Comparison of ENCODE assay signal across 11 cellular contexts in genomic region chr17:50199211-50199633, GRCh38. TPM values are rescaled to one million over a fixed set of nuclear protein-coding genes. Genes with fewer than 3 reads are reported as not detected.
DNase-seq lines count a peak whose midpoint lies in the region; ATAC-seq and TF ChIP-seq lines count a peak whose summit lies in the region.
"Had no signal": no experiment of that assay in that cellular context is flagged by ENCODE, and none has a peak within 500 bp of the region (broad histone marks: within the 10 kb centered on the region; RNA-seq: fewer than 3 reads in every experiment).

No MANE protein-coding gene starts in this region.

- POLR2A ChIA-PET in CD8-positive, alpha-beta memory T cell (lab: Charles Lee), result no interaction called here
- POLR2A ChIA-PET in WTC11 (lab: Charles Lee), result interaction anchor here (0.7 to 1.5 kb wide), 2 partner anchors 21 to 37 kb away, joined by 3 to 5 read pairs; no protein-coding TSS in a partner anchor

- H3K36me3 Mint-ChIP-seq in CD8-positive, alpha-beta memory T cell, result no peaks in the 10 kb centered on the region
- H3K36me3 Mint-ChIP-seq in WTC11, result no peaks in the 10 kb centered on the region; the same call in 1 of the 2 replicates
- no peaks in the 10 kb centered on the region for H3K36me3 Mint-ChIP-seq in activated T-cell treated with anti-CD3 and anti-CD28 coated beads, Interleukin-2, amount 50 U/mL, for 72 hours (ENCODE audit: insufficient read depth in 2 of 2)
- no peaks in the 10 kb centered on the region for H3K36me3 Mint-ChIP-seq in activated naive CD4-positive, alpha-beta T cell treated with anti-CD3 and anti-CD28 coated beads for 36 hours (ENCODE audit: low read depth)
- H3K36me3 Mint-ChIP-seq: natural killer cell treated with Interleukin-12 subunit alpha and Interleukin-12 subunit beta and Interleukin-15 and Interleukin-18, amount 100 ng/mL, for 72 hours had no signal

- TF ChIP-seq CTCF in WTC11 (IDR thresholded peaks at IDR 0.05) (no peak), left ventricle myocardium inferior (IDR thresholded peaks at IDR 0.05; ENCODE audit: borderline replicate concordance) (no peak), retinal pigment epithelial cell (conservative IDR thresholded peaks at IDR 0.05; ENCODE audit: low read depth, low read length) (no peak)

- DNase-seq in CD8-positive, alpha-beta memory T cell, result no peak
- DNase-seq in WTC11 (ENCODE audit: low spot score) (no peak), left ventricle myocardium inferior (peak; percentile 18), retinal pigment epithelial cell (ENCODE audit: low read depth) (no peak), pons (ENCODE audit: low spot score) (no peak)
- DNase-seq in activated T-cell treated with anti-CD3 and anti-CD28 coated beads, Interleukin-2, amount 50 U/mL, for 72 hours, result no peak
- DNase-seq in activated naive CD4-positive, alpha-beta T cell treated with anti-CD3 and anti-CD28 coated beads for 36 hours, result no peak
- DNase-seq: NCI-H524 treated with DMSO at 0.1 percent for 48 hours had no signal

- peak overlapping the region in 5 of 8 donors; percentile 43 to 97 (median 78) for H3K27ac Mint-ChIP-seq in CD8-positive, alpha-beta memory T cell
- no peak overlapping the region for H3K27ac Mint-ChIP-seq in WTC11
- H3K27ac Mint-ChIP-seq in activated T-cell treated with anti-CD3 and anti-CD28 coated beads, Interleukin-2, amount 50 U/mL, for 72 hours, result no peak overlapping the region
- no peak overlapping the region for H3K27ac Mint-ChIP-seq in activated naive CD4-positive, alpha-beta T cell treated with anti-CD3 and anti-CD28 coated beads for 36 hours
- H3K27ac Mint-ChIP-seq: natural killer cell treated with Interleukin-12 subunit alpha and Interleukin-12 subunit beta and Interleukin-15 and Interleukin-18, amount 100 ng/mL, for 72 hours had no signal

- peaks cover 17% of the 10 kb centered on the region for H3K4me1 ChIP-seq in CD8-positive, alpha-beta memory T cell (ENCODE audit: insufficient read depth, low read length)
- peaks cover 42% of the 10 kb centered on the region for H3K4me1 ChIP-seq in left ventricle myocardium inferior

- H3K36me3 ChIP-seq in CD8-positive, alpha-beta memory T cell (ENCODE audit: insufficient read depth, low read length), result no peaks in the 10 kb centered on the region
- peaks cover 38% of the 10 kb centered on the region for H3K36me3 ChIP-seq in left ventricle myocardium inferior

- intact Hi-C loops in left ventricle myocardium inferior (cut with micrococcal nuclease), result no loop called here
- intact Hi-C loops in activated naive CD4-positive, alpha-beta T cell treated with anti-CD3 and anti-CD28 coated beads for 36 hours (cut with micrococcal nuclease), result no loop called here

- no peak for ATAC-seq in WTC11
- ATAC-seq in activated T-cell treated with anti-CD3 and anti-CD28 coated beads, Interleukin-2, amount 50 U/mL, for 72 hours (replicated peaks in 1 of 2), result no peak
- ATAC-seq in GM21390 (IDR thresholded peaks at IDR 0.05; ENCODE audit: unreplicated experiment), result no peak
- ATAC-seq: natural killer cell treated with Interleukin-12 subunit alpha and Interleukin-12 subunit beta and Interleukin-15 and Interleukin-18, amount 100 ng/mL, for 72 hours had no signal

- no peak overlapping the region for H3K4me3 ChIP-seq in CD8-positive, alpha-beta memory T cell (ENCODE audit: low read length)
- peak overlapping the region; percentile 72 for H3K4me3 ChIP-seq in left ventricle myocardium inferior
- peak overlapping the region; percentile 15 for H3K4me3 ChIP-seq in retinal pigment epithelial cell (ENCODE audit: low read length)

- peaks cover 38 to 39% of the 10 kb centered on the region in 2 donors for H3K27me3 Mint-ChIP-seq in CD8-positive, alpha-beta memory T cell
- peaks cover 41% of the 10 kb centered on the region for H3K27me3 Mint-ChIP-seq in WTC11 (ENCODE audit: low read depth)
- peaks cover 38% of the 10 kb centered on the region for H3K27me3 Mint-ChIP-seq in activated T-cell treated with anti-CD3 and anti-CD28 coated beads, Interleukin-2, amount 50 U/mL, for 72 hours (ENCODE audit: low read depth)
- peaks cover 27% of the 10 kb centered on the region for H3K27me3 Mint-ChIP-seq in activated naive CD4-positive, alpha-beta T cell treated with anti-CD3 and anti-CD28 coated beads for 36 hours (ENCODE audit: low read depth)

- H3K9me3 Mint-ChIP-seq in CD8-positive, alpha-beta memory T cell, result no peaks in the 10 kb centered on the region
- H3K9me3 Mint-ChIP-seq in WTC11, result no peaks in the 10 kb centered on the region
- H3K9me3 Mint-ChIP-seq in activated T-cell treated with anti-CD3 and anti-CD28 coated beads, Interleukin-2, amount 50 U/mL, for 72 hours, result no peaks in the 10 kb centered on the region
- no peaks in the 10 kb centered on the region for H3K9me3 Mint-ChIP-seq in activated naive CD4-positive, alpha-beta T cell treated with anti-CD3 and anti-CD28 coated beads for 36 hours
- H3K9me3 Mint-ChIP-seq: activated CD4-positive, alpha-beta T cell treated with anti-CD3 and anti-CD28 coated beads, Interleukin-2, amount 10 ng/mL, durations not matched to agents 7 days and 5 days; natural killer cell treated with Interleukin-12 subunit alpha and Interleukin-12 subunit beta and Interleukin-15 and Interleukin-18, amount 100 ng/mL, for 72 hours had no signal

- H3K4me1 Mint-ChIP-seq in CD8-positive, alpha-beta memory T cell, result peaks cover 16 to 29% (median 16%) of the 10 kb centered on the region in 3 donors
- peaks cover 16% of the 10 kb centered on the region for H3K4me1 Mint-ChIP-seq in WTC11
- H3K4me1 Mint-ChIP-seq in activated T-cell treated with anti-CD3 and anti-CD28 coated beads, Interleukin-2, amount 50 U/mL, for 72 hours (ENCODE audit: low read depth), result peaks cover 18% of the 10 kb centered on the region
- H3K4me1 Mint-ChIP-seq in activated naive CD4-positive, alpha-beta T cell treated with anti-CD3 and anti-CD28 coated beads for 36 hours (ENCODE audit: low read depth), result peaks cover 17% of the 10 kb centered on the region

- CTCF ChIA-PET in CD8-positive, alpha-beta memory T cell (lab: Charles Lee), result interaction anchor here (1.2 to 4.2 kb wide), 8 partner anchors 23 to 105 kb away, joined by 3 to 82 read pairs (median 7); partner anchors contain the start of genes PDK2 and TMEM92
- CTCF ChIA-PET in WTC11 (lab: Charles Lee), result interaction anchor here (0.7 to 15.3 kb wide), 26 partner anchors 13 to 280 kb away, joined by 3 to 514 read pairs (median 16); partner anchors contain the start of genes ITGA3, LRRC59, PPP1R9B and SAMD14
- CTCF ChIA-PET in activated naive CD4-positive, alpha-beta T cell treated with anti-CD3 and anti-CD28 coated beads for 36 hours (lab: Charles Lee), result interaction anchor here (1.3 to 7.5 kb wide), 9 partner anchors 11 to 134 kb away, joined by 5 to 225 read pairs (median 11); partner anchors contain the start of gene TMEM92

- peaks cover 25% of the 10 kb centered on the region for H3K27me3 ChIP-seq in CD8-positive, alpha-beta memory T cell (ENCODE audit: insufficient read depth, low read length, poor library complexity, severe bottlenecking)
- H3K27me3 ChIP-seq in left ventricle myocardium inferior (ENCODE audit: low read depth), result peaks cover 47% of the 10 kb centered on the region

- H3K27ac ChIP-seq in CD8-positive, alpha-beta memory T cell (ENCODE audit: low read depth, low read length), result no peak overlapping the region
- H3K27ac ChIP-seq in left ventricle myocardium inferior (replicated peaks), result peak overlapping the region; percentile 88

- H3K4me3 Mint-ChIP-seq in CD8-positive, alpha-beta memory T cell, result peak overlapping the region in 1 of 7 donors; percentile 35
- H3K4me3 Mint-ChIP-seq in WTC11, result peak overlapping the region; percentile 86
- peak overlapping the region in 1 of 2 donors; percentile 44 for H3K4me3 Mint-ChIP-seq in activated T-cell treated with anti-CD3 and anti-CD28 coated beads, Interleukin-2, amount 50 U/mL, for 72 hours
- H3K4me3 Mint-ChIP-seq in activated naive CD4-positive, alpha-beta T cell treated with anti-CD3 and anti-CD28 coated beads for 36 hours, result no peak overlapping the region

- no peaks in the 10 kb centered on the region for H3K9me3 ChIP-seq in CD8-positive, alpha-beta memory T cell (ENCODE audit: low read length)
- no peaks in the 10 kb centered on the region for H3K9me3 ChIP-seq in left ventricle myocardium inferior (replicated peaks)

RNA-seq across cellular contexts. Expression of gene COL1A1, which starts 2.2 kb away (rescaled TPM):
- under 1 TPM; 0.39 to 0.42 TPM for total RNA-seq in CD8-positive, alpha-beta memory T cell
- not detected for polyA plus RNA-seq in CD8-positive, alpha-beta memory T cell
- total RNA-seq in WTC11 (2021) (46.1 to 52.1 TPM (median 50.4 TPM) in 3 replicates), left ventricle myocardium inferior (45.8 TPM)
- total RNA-seq in activated T-cell treated with anti-CD3 and anti-CD28 coated beads, Interleukin-2, amount 50 U/mL, for 72 hours, result 10 to 100 TPM in 1 of 2 donors, 1 to 10 TPM in 1; 9.8 to 10.3 TPM
- 1 to 10 TPM in 1 of 2 experiments, under 1 TPM in 1; 0.95 to 1.7 TPM for total RNA-seq in activated naive CD4-positive, alpha-beta T cell treated with anti-CD3 and anti-CD28 coated beads for 36 hours

RNA-seq across cellular contexts. Expression of gene SGCA, which starts 33.4 kb away (rescaled TPM):
- total RNA-seq in CD8-positive, alpha-beta memory T cell, result under 1 TPM in 1 of 2 experiments, not detected in 1; 0.31 TPM
- polyA plus RNA-seq in CD8-positive, alpha-beta memory T cell, result not detected
- total RNA-seq in WTC11 (2021) (0.39 to 1.0 TPM in 2 of 3 replicates, not detected in the other), left ventricle myocardium inferior (137 TPM)
- 1 to 10 TPM; 1.7 to 2.3 TPM for total RNA-seq in activated T-cell treated with anti-CD3 and anti-CD28 coated beads, Interleukin-2, amount 50 U/mL, for 72 hours
- under 1 TPM in 1 of 2 experiments, not detected in 1; 0.14 TPM for total RNA-seq in activated naive CD4-positive, alpha-beta T cell treated with anti-CD3 and anti-CD28 coated beads for 36 hours
- total RNA-seq: activated CD4-positive, alpha-beta T cell treated with anti-CD3 and anti-CD28 coated beads, Interleukin-2, amount 10 ng/mL, durations not matched to agents 7 days and 5 days had no signal

RNA-seq across cellular contexts. Expression of gene PPP1R9B, which starts 48.7 kb away (rescaled TPM):
- total RNA-seq in CD8-positive, alpha-beta memory T cell, result 10 to 100 TPM; 86.9 to 89.0 TPM
- 1.7 TPM for polyA plus RNA-seq in CD8-positive, alpha-beta memory T cell
- total RNA-seq in WTC11 (2021) (20.4 to 21.7 TPM (median 20.6 TPM) in 3 replicates), left ventricle myocardium inferior (33.0 TPM)
- 100 to 1,000 TPM; 111 to 128 TPM for total RNA-seq in activated T-cell treated with anti-CD3 and anti-CD28 coated beads, Interleukin-2, amount 50 U/mL, for 72 hours
- total RNA-seq in activated naive CD4-positive, alpha-beta T cell treated with anti-CD3 and anti-CD28 coated beads for 36 hours, result 10 to 100 TPM; 67.7 TPM

Comparison
In these comparisons a context has a peak if more than half of its experiments do, and no peak if none do; other contexts are left out.
1. H3K27ac Mint-ChIP-seq: peak in CD8-positive, alpha-beta memory T cell (5 of 8); none in WTC11 (single experiment), activated T-cell treated with anti-CD3 and anti-CD28 coated beads, Interleukin-2, amount 50 U/mL, for 72 hours (single experiment) and activated naive CD4-positive, alpha-beta T cell treated with anti-CD3 and anti-CD28 coated beads for 36 hours (single experiment).
2. RNA of gene SGCA, which starts 33.4 kb away (total RNA-seq): 137 TPM in left ventricle myocardium inferior (single experiment); 1.7 to 2.3 TPM in activated T-cell treated with anti-CD3 and anti-CD28 coated beads, Interleukin-2, amount 50 U/mL, for 72 hours, 0.39 to 1.0 TPM in WTC11, 0.14 TPM in activated naive CD4-positive, alpha-beta T cell treated with anti-CD3 and anti-CD28 coated beads for 36 hours and 0.31 TPM in CD8-positive, alpha-beta memory T cell; every median in the first group is over 10 times any median in the second.